In the genomic region with DNA sequence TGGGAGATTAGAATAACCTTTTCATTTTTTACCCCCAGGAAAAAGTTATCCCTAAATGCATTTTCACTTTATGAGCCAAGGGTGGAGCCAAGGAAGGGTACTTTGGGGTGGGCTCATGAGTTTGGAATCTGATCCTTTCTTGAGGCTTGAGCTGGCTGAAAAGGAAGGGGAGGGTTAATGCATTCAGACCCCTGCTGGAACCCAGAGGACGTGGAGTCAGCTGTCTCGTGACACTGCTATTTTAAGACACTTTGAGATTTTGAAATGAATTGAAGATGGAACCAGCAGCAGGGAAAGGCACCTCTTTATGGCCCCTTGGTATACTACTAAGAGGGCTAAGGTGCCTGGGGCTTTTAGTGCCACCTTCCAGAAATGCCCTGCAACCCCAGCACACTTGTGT, we compare ENCODE assay signal across 15 cellular contexts.
"Had no signal": no experiment of that assay in that cellular context is flagged by ENCODE, and none has a peak within 500 bp of the region (broad histone marks: within the 10 kb centered on the region; RNA-seq: fewer than 3 reads in every experiment).

No MANE protein-coding gene starts in this region.

- H3K4me3 ChIP-seq: body of pancreas, colonic mucosa, gastrocnemius medialis, heart left ventricle had no signal

- DNase-seq: activated CD4-positive, alpha-beta T cell treated with anti-CD3 and anti-CD28 coated beads for 36 hours; activated CD4-positive, alpha-beta T cell treated with anti-CD3 and anti-CD28 coated beads, Interleukin-2, amount 50 U/mL, for 48 hours; activated naive CD4-positive, alpha-beta T cell; activated naive CD8-positive, alpha-beta T cell treated with anti-CD3 and anti-CD28 coated beads, Interleukin-2, amount 10 ng/mL, durations not matched to agents 7 days and 5 days; amygdala; body of pancreas; caudate nucleus; colonic mucosa; gastrocnemius medialis; heart left ventricle; left ventricle myocardium superior; stimulated activated CD4-positive, alpha-beta T cell treated with anti-CD3 and anti-CD28 coated beads, Interleukin-12 subunit alpha, Interleukin-12 subunit beta, amount 100 ng/mL, for 4 hours; stimulated activated CD4-positive, alpha-beta T cell treated with anti-CD3 and anti-CD28 coated beads, Interleukin-1b, Interleukin-23, amount 100 ng/mL, for 48 hours; stimulated activated CD8-positive, alpha-beta memory T cell treated with anti-CD3 and anti-CD28 coated beads, Interleukin-4, amount 100 ng/mL, for 48 hours; stimulated activated naive CD4-positive, alpha-beta T cell had no signal

- H3K36me3 ChIP-seq: colonic mucosa, gastrocnemius medialis, heart left ventricle had no signal

- H3K27ac ChIP-seq: body of pancreas, colonic mucosa, gastrocnemius medialis, heart left ventricle had no signal

- H3K9me3 ChIP-seq: body of pancreas, colonic mucosa, gastrocnemius medialis, heart left ventricle had no signal

- H3K27me3 ChIP-seq: body of pancreas, colonic mucosa had no signal

- H3K4me1 ChIP-seq: body of pancreas, colonic mucosa, gastrocnemius medialis had no signal
